Comparison of ENCODE assay signal across 23 cellular contexts in genomic region chr9:120390637-120391190, GRCh38.
"Had no signal": no experiment of that assay in that cellular context is flagged by ENCODE, and none has a peak within 500 bp of the region (broad histone marks: within the 10 kb centered on the region; RNA-seq: fewer than 3 reads in every experiment).

No MANE protein-coding gene starts in this region.

- H3K27ac ChIP-seq: heart right ventricle, left lung, lower lobe of right lung, pancreas, right atrium auricular region, suprapubic skin, thyroid gland, upper lobe of left lung, uterus had no signal

- H3K27me3 Mint-ChIP-seq: naive B cell had no signal

- H3K9me3 ChIP-seq: heart right ventricle, left lung, lower lobe of right lung, pancreas, right atrium auricular region, suprapubic skin, thyroid gland, upper lobe of left lung, uterus had no signal

- H3K4me1 ChIP-seq: left lung, uterus had no signal

- H3K4me3 Mint-ChIP-seq: naive B cell; nephron; stimulated activated effector memory CD8-positive, alpha-beta T cell treated with anti-CD3 and anti-CD28 coated beads, Interleukin-12 subunit alpha, Interleukin-12 subunit beta, amount 100 ng/mL, for 72 hours had no signal

- H3K36me3 ChIP-seq: uterus had no signal

- H3K27me3 ChIP-seq: dorsolateral prefrontal cortex, heart right ventricle, left lung, pancreas, right atrium auricular region, suprapubic skin, thyroid gland, upper lobe of left lung, uterus had no signal

- H3K4me3 ChIP-seq: dorsolateral prefrontal cortex, heart right ventricle, left lung, lower lobe of right lung, pancreas, right atrium auricular region, suprapubic skin, thyroid gland, upper lobe of left lung, uterus had no signal

- H3K27ac Mint-ChIP-seq: nephron; stimulated activated effector memory CD8-positive, alpha-beta T cell treated with anti-CD3 and anti-CD28 coated beads, Interleukin-12 subunit alpha, Interleukin-12 subunit beta, amount 100 ng/mL, for 72 hours had no signal

- H3K9me3 Mint-ChIP-seq: naive B cell; nephron; stimulated activated effector memory CD8-positive, alpha-beta T cell treated with anti-CD3 and anti-CD28 coated beads, Interleukin-12 subunit alpha, Interleukin-12 subunit beta, amount 100 ng/mL, for 72 hours had no signal

- DNase-seq: cortex of kidney; dorsolateral prefrontal cortex; effector CD8-positive, alpha-beta T cell; foreskin melanocyte; heart right ventricle; islet precursor cell; left lung; lower lobe of right lung; mesenchymal stem cell; midbrain; naive B cell; occipital lobe; stimulated activated CD4-positive, alpha-beta T cell treated with anti-CD3 and anti-CD28 coated beads, Interleukin-4, amount 100 ng/mL, for 1 hour; stimulated activated CD8-positive, alpha-beta memory T cell treated with anti-CD3 and anti-CD28 coated beads, Interleukin-4, amount 100 ng/mL, for 48 hours; stimulated activated naive CD8-positive, alpha-beta T cell treated with anti-CD3 and anti-CD28 coated beads, Interleukin-15, Interleukin-2, amounts not matched to agents 100 U/mL and 50 U/mL, for 24 hours; thyroid gland; uterus had no signal
